In the genomic region with DNA sequence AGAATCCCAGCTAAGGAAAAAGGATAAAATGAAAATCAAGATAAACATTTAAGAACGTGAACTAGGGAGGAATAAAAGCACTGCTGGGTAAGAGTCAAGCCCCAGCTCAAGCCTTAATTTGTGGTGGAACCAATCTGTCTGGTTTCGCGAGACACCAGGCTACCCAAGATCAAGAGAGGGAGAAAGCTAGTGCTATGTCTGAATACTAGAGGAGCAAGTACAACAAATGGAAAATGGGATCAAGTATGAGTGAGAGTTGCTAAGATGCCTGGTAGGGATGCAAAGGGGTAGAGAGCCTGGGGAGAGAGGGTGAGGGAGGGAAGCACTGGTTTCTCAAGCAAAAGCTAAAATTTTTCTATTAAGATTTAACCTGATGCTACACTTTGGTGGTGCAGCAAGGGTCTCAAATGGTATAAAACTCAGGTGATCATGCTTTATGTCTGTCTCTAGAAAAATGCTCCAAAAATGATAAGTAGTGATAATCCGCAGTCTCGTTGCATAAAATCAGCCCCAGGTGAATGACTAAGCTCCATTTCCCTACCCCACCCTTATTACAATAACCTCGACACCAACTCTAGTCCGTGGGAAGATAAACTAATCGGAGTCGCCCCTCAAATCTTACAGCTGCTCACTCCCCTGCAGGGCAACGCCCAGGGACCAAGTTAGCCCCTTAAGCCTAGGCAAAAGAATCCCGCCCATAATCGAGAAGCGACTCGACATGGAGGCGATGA, we compare ENCODE assay signal across 8 cellular contexts. TPM values are rescaled to one million over a fixed set of nuclear protein-coding genes. Genes with fewer than 3 reads are reported as not detected.
DNase-seq lines count a peak whose midpoint lies in the region; TF ChIP-seq lines count a peak whose summit lies in the region.

No MANE protein-coding gene starts in this region.

- POLR2A ChIA-PET in HEK293 (lab: Yijun Ruan, JAX): interaction anchor here (0.7 to 5.1 kb wide), 17 partner anchors 9 to 926 kb away, joined by 3 to 70 read pairs (median 4); partner anchors contain the start of genes OGG1 and THUMPD3
- POLR2A ChIA-PET in activated CD4-positive, alpha-beta memory T cell treated with anti-CD3 and anti-CD28 coated beads for 36 hours (lab: Charles Lee): interaction anchor here (0.5 to 5.8 kb wide), 18 partner anchors 9 to 852 kb away, joined by 3 to 72 read pairs (median 3); partner anchors contain the start of genes BRPF1, TATDN2 and THUMPD3

- peaks cover 84% of the 10 kb centered on the region for H3K79me2 ChIP-seq in smooth muscle cell (ENCODE audit: low read depth)

- peaks cover 36% of the 10 kb centered on the region for H3F3A ChIP-seq in smooth muscle cell (ENCODE audit: low read depth)

- 3% methylated on average over 15 of the region's 15 CpGs for WGBS in smooth muscle cell (ENCODE audit: low lambda C conversion rate)

- CTCF ChIA-PET in HEK293 (lab: Yijun Ruan, JAX): interaction anchor here (0.5 to 1.3 kb wide), 3 partner anchors 21 to 28 kb away, joined by 4 to 6 read pairs (median 4); no protein-coding TSS in a partner anchor
- CTCF ChIA-PET in activated CD4-positive, alpha-beta memory T cell treated with anti-CD3 and anti-CD28 coated beads for 36 hours (lab: Charles Lee): interaction anchor here (0.6 to 1.2 kb wide), 7 partner anchors 9 to 275 kb away, joined by 3 to 11 read pairs (median 3); no protein-coding TSS in a partner anchor

- peak overlapping the region; percentile 95 for H3K9ac ChIP-seq in smooth muscle cell (ENCODE audit: low read depth)

- H4K20me1 ChIP-seq in smooth muscle cell (ENCODE audit: low read depth): peaks cover 79% of the 10 kb centered on the region

- intact Hi-C loops in activated CD4-positive, alpha-beta memory T cell treated with anti-CD3 and anti-CD28 coated beads for 36 hours (cut with micrococcal nuclease): loop anchor here (1.0 to 10.0 kb wide), 10 partner anchors 41 to 853 kb away; partner anchors contain the start of genes ARPC4, BRPF1, CRELD1 and FANCD2

- H3K36me3 ChIP-seq in HEK293 (ENCODE audit: control insufficient read depth in 2 of 2, insufficient read depth in 1 of 2, low read length in 2 of 2) (peaks cover 24 to 49% of the 10 kb centered on the region in 2 experiments), smooth muscle cell (ENCODE audit: low read depth) (peaks cover 6% of the 10 kb centered on the region)

- peak overlapping the region; percentile 97 for H3K4me3 Mint-ChIP-seq in activated CD4-positive, alpha-beta memory T cell treated with anti-CD3 and anti-CD28 coated beads for 36 hours
- H3K4me3 Mint-ChIP-seq in glutamatergic neuron (ENCODE audit: unreplicated experiment): peak overlapping the region; percentile 95

- H3K4me1 ChIP-seq in HEK293 (ENCODE audit: control insufficient read depth, insufficient read depth, low read length): peaks cover 15% of the 10 kb centered on the region
- H3K4me1 ChIP-seq in smooth muscle cell (ENCODE audit: low read depth): peaks cover 41% of the 10 kb centered on the region

- peak overlapping the region; percentile 99 for H3K27ac Mint-ChIP-seq in activated CD4-positive, alpha-beta memory T cell treated with anti-CD3 and anti-CD28 coated beads for 36 hours
- H3K27ac Mint-ChIP-seq in glutamatergic neuron (ENCODE audit: unreplicated experiment): peak overlapping the region; percentile 91

- no peaks in the 10 kb centered on the region for H3K27me3 ChIP-seq in smooth muscle cell (ENCODE audit: low read depth)

- TF ChIP-seq CTCF in HEK293 (tag by site-specific recombination; IDR thresholded peaks at IDR 0.05): no peak
- TF ChIP-seq CTCF in glutamatergic neuron (IDR thresholded peaks at IDR 0.05; ENCODE audit: partially characterized antibody, unreplicated experiment): no peak
- TF ChIP-seq CTCF in smooth muscle cell (IDR thresholded peaks at IDR 0.05; ENCODE audit: borderline replicate concordance, insufficient read depth, poor library complexity, severe bottlenecking): no peak

- H3K36me3 Mint-ChIP-seq in activated CD4-positive, alpha-beta memory T cell treated with anti-CD3 and anti-CD28 coated beads for 36 hours: peaks cover 57% of the 10 kb centered on the region
- no peaks in the 10 kb centered on the region for H3K36me3 Mint-ChIP-seq in glutamatergic neuron (ENCODE audit: unreplicated experiment)

- no peaks in the 10 kb centered on the region for H3K27me3 Mint-ChIP-seq in activated CD4-positive, alpha-beta memory T cell treated with anti-CD3 and anti-CD28 coated beads for 36 hours
- H3K27me3 Mint-ChIP-seq in glutamatergic neuron (ENCODE audit: unreplicated experiment): peaks cover 36% of the 10 kb centered on the region

- no peak overlapping the region for H2AFZ ChIP-seq in smooth muscle cell (ENCODE audit: low read depth)

- no peaks in the 10 kb centered on the region for H3K9me3 Mint-ChIP-seq in activated CD4-positive, alpha-beta memory T cell treated with anti-CD3 and anti-CD28 coated beads for 36 hours
- peaks cover 33% of the 10 kb centered on the region for H3K9me3 Mint-ChIP-seq in glutamatergic neuron (ENCODE audit: unreplicated experiment)

- H3K4me3 ChIP-seq in HEK293 (ENCODE audit: low read depth, low read length): peak overlapping the region; percentile 63
- H3K4me3 ChIP-seq in smooth muscle cell: peak overlapping the region; percentile 78

- peaks cover 62% of the 10 kb centered on the region for H3K4me1 Mint-ChIP-seq in activated CD4-positive, alpha-beta memory T cell treated with anti-CD3 and anti-CD28 coated beads for 36 hours (ENCODE audit: low read depth)
- peaks cover 32% of the 10 kb centered on the region for H3K4me1 Mint-ChIP-seq in glutamatergic neuron (ENCODE audit: low read depth, unreplicated experiment)

- peak overlapping the region; percentile 89 for H3K4me2 ChIP-seq in smooth muscle cell

- DNase-seq in activated CD4-positive, alpha-beta memory T cell treated with anti-CD3 and anti-CD28 coated beads for 36 hours: no peak
- DNase-seq in glutamatergic neuron: no peak
- no peak for DNase-seq in smooth muscle cell (lab: John Stamatoyannopoulos, UW; ENCODE audit: unreplicated experiment)
- no peak for DNase-seq in HPDE6-E6E7 (ENCODE audit: extremely low spot score)
- no peak for DNase-seq in DMS 273 (lab: John Stamatoyannopoulos, UW; ENCODE audit: unreplicated experiment)
- no peak for DNase-seq in hippocampal formation (lab: John Stamatoyannopoulos, UW)
- DNase-seq in SIG-M5 treated with dmso at 0.1 percent for 504 hours (lab: John Stamatoyannopoulos, UW; ENCODE audit: unreplicated experiment): no peak

- H3K9me3 ChIP-seq in HEK293 (ENCODE audit: control insufficient read depth, insufficient read depth, low read depth, low read length) (no peaks in the 10 kb centered on the region), smooth muscle cell (replicated peaks; ENCODE audit: low read depth) (no peaks in the 10 kb centered on the region)

- H3K27ac ChIP-seq in HEK293 (ENCODE audit: extremely low read depth, low read depth, low read length) (peak overlapping the region; percentile 99), smooth muscle cell (ENCODE audit: low read depth) (peak overlapping the region; percentile 98)

TF ChIP-seq in HEK293, 187 proteins besides CTCF, POLR2A, EP300 and RAD21 (continues in another document):
- TF ChIP-seq ZNF221 (tag by site-specific recombination; IDR thresholded peaks at IDR 0.05; ENCODE audit: borderline replicate concordance) (no peak), ZNF248 (tag by site-specific recombination; IDR thresholded peaks at IDR 0.05) (no peak), GFI1B (tag by site-specific recombination; IDR thresholded peaks at IDR 0.05) (no peak; the same call in 1 of the 2 replicates), ZNF629 (tag by site-specific recombination; IDR thresholded peaks at IDR 0.05) (peak; percentile 75; the same call in 1 of the 2 replicates), ZNF391 (tag by site-specific recombination; IDR thresholded peaks at IDR 0.05; ENCODE audit: borderline replicate concordance, low read depth) (no peak), ZNF571 (tag by site-specific recombination; IDR thresholded peaks at IDR 0.05) (no peak), ZNF621 (tag by site-specific recombination; IDR thresholded peaks at IDR 0.05) (no peak), SALL2 (tag by site-specific recombination; IDR thresholded peaks at IDR 0.05; ENCODE audit: borderline replicate concordance) (no peak), ZNF416 (tag by site-specific recombination; IDR thresholded peaks at IDR 0.05) (no peak), ATF2 (tag by site-specific recombination; IDR thresholded peaks at IDR 0.05; ENCODE audit: low read depth) (peak; percentile 65; the same call in 1 of the 2 replicates), ZNF791 (tag by site-specific recombination; IDR thresholded peaks at IDR 0.05) (no peak), ZFP3 (tag by site-specific recombination; IDR thresholded peaks at IDR 0.05; ENCODE audit: low read depth) (no peak)
- TF ChIP-seq, protein P1, sequence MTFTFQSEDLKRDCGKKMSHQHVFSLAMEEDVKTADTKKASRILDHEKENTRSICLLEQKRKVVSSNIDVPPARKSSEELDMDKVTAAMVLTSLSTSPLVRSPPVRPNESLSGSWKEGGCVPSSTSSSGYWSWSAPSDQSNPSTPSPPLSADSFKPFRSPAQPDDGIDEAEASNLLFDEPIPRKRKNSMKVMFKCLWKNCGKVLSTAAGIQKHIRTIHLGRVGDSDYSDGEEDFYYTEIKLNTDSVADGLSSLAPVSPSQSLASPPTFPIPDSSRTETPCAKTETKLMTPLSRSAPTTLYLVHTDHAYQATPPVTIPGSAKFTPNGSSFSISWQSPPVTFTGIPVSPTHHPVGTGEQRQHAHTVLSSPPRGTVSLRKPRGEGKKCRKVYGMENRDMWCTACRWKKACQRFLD (tag by site-specific recombination; IDR thresholded peaks at IDR 0.05): no peak

RNA-seq across cellular contexts. Expression of gene SETD5, which starts 1.7 kb away (rescaled TPM):
- 100 to 1,000 TPM in 1 of 2 experiments, 10 to 100 TPM in 1; 98.0 to 103 TPM for total RNA-seq in activated CD4-positive, alpha-beta memory T cell treated with anti-CD3 and anti-CD28 coated beads for 36 hours
- total RNA-seq in glutamatergic neuron (ENCODE audit: unreplicated experiment) (337 TPM), smooth muscle cell (107 and 122 TPM in 2 replicates)
- polyA plus RNA-seq in smooth muscle cell: 133 and 134 TPM in 2 replicates

RNA-seq across cellular contexts. Expression of gene THUMPD3, which starts 32.9 kb away (rescaled TPM):
- total RNA-seq in activated CD4-positive, alpha-beta memory T cell treated with anti-CD3 and anti-CD28 coated beads for 36 hours: 10 to 100 TPM; 55.8 to 60.6 TPM
- total RNA-seq in glutamatergic neuron (ENCODE audit: unreplicated experiment): 50.2 TPM
- total RNA-seq in smooth muscle cell: 11.6 and 21.9 TPM in 2 replicates
- 19.5 and 23.2 TPM in 2 replicates for polyA plus RNA-seq in smooth muscle cell
